8 cellular contexts compared by ENCODE assay signal in genomic region chr20:38057351-38057972, GRCh38. TPM values are rescaled to one million over a fixed set of nuclear protein-coding genes. Genes with fewer than 3 reads are reported as not detected.
DNase-seq lines count a peak whose midpoint lies in the region; ATAC-seq and TF ChIP-seq lines count a peak whose summit lies in the region.

No MANE protein-coding gene starts in this region.

- peaks cover 0 to 85% (median 67%) of the 10 kb centered on the region in 9 donors for H3K36me3 ChIP-seq in heart left ventricle

- peaks cover 0 to 31% (median 9%) of the 10 kb centered on the region in 12 donors for H3K4me1 ChIP-seq in heart left ventricle

- TF ChIP-seq CTCF in heart left ventricle (IDR thresholded peaks at IDR 0.05): peak; percentile 85 to 96 (median 91)

- no peaks in the 10 kb centered on the region for H3K9me3 ChIP-seq in heart left ventricle

- H3K4me3 Mint-ChIP-seq in activated naive CD8-positive, alpha-beta T cell treated with anti-CD3 and anti-CD28 coated beads, Interleukin-2, amount 10 ng/mL, durations not matched to agents 7 days and 5 days: peak overlapping the region; percentile 2

- POLR2A ChIA-PET in activated naive CD8-positive, alpha-beta T cell treated with anti-CD3 and anti-CD28 coated beads, Interleukin-2, amount 10 ng/mL, durations not matched to agents 7 days and 5 days (lab: Charles Lee): interaction anchor here (0.5 kb wide), 1 partner anchor 1568 kb away, joined by 3 read pairs; no protein-coding TSS in a partner anchor

- ATAC-seq in GM21423 (IDR thresholded peaks at IDR 0.05; ENCODE audit: unreplicated experiment): peak; percentile 58
- peak; percentile 92 for ATAC-seq in activated naive CD8-positive, alpha-beta T cell treated with anti-CD3 and anti-CD28 coated beads, Interleukin-2, amount 10 ng/mL, durations not matched to agents 7 days and 5 days (ENCODE audit: low read depth)
- peak; percentile 70 to 93 (median 90) for ATAC-seq in heart left ventricle
- ATAC-seq in GM19351 (IDR thresholded peaks at IDR 0.05; ENCODE audit: unreplicated experiment): no peak

- peaks cover 8% of the 10 kb centered on the region for H3K36me3 Mint-ChIP-seq in activated naive CD8-positive, alpha-beta T cell treated with anti-CD3 and anti-CD28 coated beads, Interleukin-2, amount 10 ng/mL, durations not matched to agents 7 days and 5 days

- H3K27ac Mint-ChIP-seq in activated naive CD8-positive, alpha-beta T cell treated with anti-CD3 and anti-CD28 coated beads, Interleukin-2, amount 10 ng/mL, durations not matched to agents 7 days and 5 days: peak overlapping the region; percentile 32

- TF ChIP-seq POLR2A in heart left ventricle (IDR thresholded peaks at IDR 0.05): no peak

- H3K27me3 Mint-ChIP-seq in activated naive CD8-positive, alpha-beta T cell treated with anti-CD3 and anti-CD28 coated beads, Interleukin-2, amount 10 ng/mL, durations not matched to agents 7 days and 5 days: no peaks in the 10 kb centered on the region

- H3K4me3 ChIP-seq in heart left ventricle: no peak overlapping the region

- intact Hi-C loops in heart left ventricle (cut with DNase I): loop anchor here (1.0 to 10.0 kb wide), 11 partner anchors 107 to 493 kb away; partner anchors contain the start of gene TGM2 (in 7 of the 10)

- peak overlapping the region in 3 of 12 donors; percentile 13 to 42 (median 19) for H3K27ac ChIP-seq in heart left ventricle

- WGBS in heart left ventricle, 4 donors: 14 to 18% (median 15%) methylated on average over 7 of the region's 7 CpGs

- DNase-seq in C1 segment of cervical spinal cord (lab: John Stamatoyannopoulos, UW) (peak in 13 of 14 donors; percentile 1 to 64 (median 28)), NCI-H1105 (lab: John Stamatoyannopoulos, UW) (peak; percentile 81), T follicular helper cell (ENCODE audit: low read depth) (peak; percentile 70), heart left ventricle (peak; percentile 80 to 93 (median 84)), pulmonary artery endothelial cell (ENCODE audit: low read depth, low spot score) (peak; percentile 33)
- DNase-seq in activated naive CD8-positive, alpha-beta T cell treated with anti-CD3 and anti-CD28 coated beads, Interleukin-2, amount 10 ng/mL, durations not matched to agents 7 days and 5 days: peak; percentile 78

- peaks cover 14% of the 10 kb centered on the region for H3K4me1 Mint-ChIP-seq in activated naive CD8-positive, alpha-beta T cell treated with anti-CD3 and anti-CD28 coated beads, Interleukin-2, amount 10 ng/mL, durations not matched to agents 7 days and 5 days

- H3K27me3 ChIP-seq in heart left ventricle: no peaks in the 10 kb centered on the region

- H3K9me3 Mint-ChIP-seq in activated naive CD8-positive, alpha-beta T cell treated with anti-CD3 and anti-CD28 coated beads, Interleukin-2, amount 10 ng/mL, durations not matched to agents 7 days and 5 days: no peaks in the 10 kb centered on the region

RNA-seq across cellular contexts. Expression of gene RPRD1B, which starts 23.9 kb away (rescaled TPM):
- 10 to 100 TPM; 39.2 to 41.0 TPM for total RNA-seq in activated naive CD8-positive, alpha-beta T cell treated with anti-CD3 and anti-CD28 coated beads, Interleukin-2, amount 10 ng/mL, durations not matched to agents 7 days and 5 days
- total RNA-seq in heart left ventricle (10 to 100 TPM; 32.5 to 60.2 (median 43.1) TPM), pulmonary artery endothelial cell (15.8 and 19.7 TPM in 2 replicates)
- polyA plus RNA-seq in heart left ventricle: 10 to 100 TPM in 1 of 2 donors, 1 to 10 TPM in 1; 9.1 to 41.3 TPM

RNA-seq across cellular contexts. Expression of gene TTI1, which starts 24.2 kb away (rescaled TPM):
- 10 to 100 TPM; 28.2 TPM for total RNA-seq in activated naive CD8-positive, alpha-beta T cell treated with anti-CD3 and anti-CD28 coated beads, Interleukin-2, amount 10 ng/mL, durations not matched to agents 7 days and 5 days
- total RNA-seq in heart left ventricle: 10 to 100 TPM in 8 of 9 donors, 1 to 10 TPM in 1; 9.7 to 13.3 (median 11.0) TPM
- 10 to 100 TPM in 1 of 2 donors, 1 to 10 TPM in 1; 7.3 to 10.9 TPM for polyA plus RNA-seq in heart left ventricle
- total RNA-seq in pulmonary artery endothelial cell: 16.4 and 26.0 TPM in 2 replicates

Comparison
In these comparisons a context has a peak if more than half of its experiments do, and no peak if none do; other contexts are left out.
1. DNase-seq: peak in every context shown above with its lines; median percentile 84 in heart left ventricle; 81 in NCI-H1105; 78 in activated naive CD8-positive, alpha-beta T cell treated with anti-CD3 and anti-CD28 coated beads, Interleukin-2, amount 10 ng/mL, durations not matched to agents 7 days and 5 days; 70 in T follicular helper cell; 33 in pulmonary artery endothelial cell; 28 in C1 segment of cervical spinal cord.